Comparison of ENCODE assay signal across 17 cellular contexts in genomic region chr19:1936430-1936829, GRCh38. TPM values are rescaled to one million over a fixed set of nuclear protein-coding genes. Genes with fewer than 3 reads are reported as not detected.
DNase-seq lines count a peak whose midpoint lies in the region; ATAC-seq, FAIRE-seq and TF ChIP-seq lines count a peak whose summit lies in the region.
"Had no signal": no experiment of that assay in that cellular context is flagged by ENCODE, and none has a peak within 500 bp of the region (broad histone marks: within the 10 kb centered on the region; RNA-seq: fewer than 3 reads in every experiment).

No MANE protein-coding gene starts in this region.

- intact Hi-C loops in HepG2 (cut with micrococcal nuclease; ENCODE audit: unreplicated experiment) = no loop called here
- intact Hi-C loops in right lobe of liver (cut with DNase I) = no loop called here
- intact Hi-C loops in pancreas (cut with DNase I) = loop anchor here in 1 of 3 donors (10.0 kb wide), 1 partner anchor 128 kb away; no protein-coding TSS in a partner anchor

- in situ Hi-C loops in HepG2 (cut with HindIII; ENCODE audit: extremely low pct_ligation_motif_present, low pct_unique_long_range_greater_than_20kb) = loop anchor here (10.0 kb wide), 1 partner anchor 128 kb away; no protein-coding TSS in a partner anchor

- CTCF ChIA-PET in HepG2 (lab: Yijun Ruan, JAX; ENCODE audit: low intra/inter-chr PET ratio, low total read pairs) = no interaction called here

- H3K4me3 ChIP-seq in HepG2 (replicated peaks in 1 of 3; ENCODE audit: insufficient read depth in 1 of 3, low read depth in 2 of 3, low read length in 3 of 3) (0 out of 6 replicates have a peak overlapping the region, but pooled peaks of 1 of the 3 experiments have one; percentile 51), right lobe of liver (no peak overlapping the region), pancreas (no peak overlapping the region), GM23338 (no peak overlapping the region)
- H3K4me3 ChIP-seq: ascending aorta, coronary artery, gastroesophageal sphincter had no signal

- H3K4me1 Mint-ChIP-seq in glutamatergic neuron (ENCODE audit: low read depth, unreplicated experiment) = peaks cover 10% of the 10 kb centered on the region
- peaks cover 7% of the 10 kb centered on the region for H3K4me1 Mint-ChIP-seq in type B pancreatic cell (ENCODE audit: unreplicated experiment)
- H3K4me1 Mint-ChIP-seq in GM23338 = peaks cover 6% of the 10 kb centered on the region

- H3F3A ChIP-seq in GM23338 (replicated peaks; ENCODE audit: low read depth) = peaks cover 10% of the 10 kb centered on the region

- peak overlapping the region; percentile 16 for H3K27ac ChIP-seq in HepG2 (ENCODE audit: extremely low read length, insufficient read depth, low read length)
- no peak overlapping the region for H3K27ac ChIP-seq in right lobe of liver
- H3K27ac ChIP-seq in pancreas = no peak overlapping the region
- H3K27ac ChIP-seq in GM23338 (ENCODE audit: low read depth) = no peak overlapping the region
- H3K27ac ChIP-seq: ascending aorta, epithelial cell of prostate had no signal

- H3K4me3 Mint-ChIP-seq in glutamatergic neuron (ENCODE audit: unreplicated experiment) (no peak overlapping the region), type B pancreatic cell (no peak overlapping the region), GM23338 (no peak overlapping the region)
- H3K4me3 Mint-ChIP-seq: activated CD8-positive, alpha-beta memory T cell treated with anti-CD3 and anti-CD28 coated beads, Interleukin-2, amount 10 ng/mL, durations not matched to agents 7 days and 5 days had no signal

- TF ChIP-seq POLR2A in HepG2 (IDR thresholded peaks at IDR 0.05; ENCODE audit: insufficient read depth in 1 of 2, low read depth in 2 of 2, low read length in 2 of 2) (no peak), right lobe of liver (IDR thresholded peaks at IDR 0.05) (no peak)

- 58% methylated on average over 3 of the region's 3 CpGs for WGBS in HepG2 (ENCODE audit: low lambda C conversion rate)
- WGBS in right lobe of liver (ENCODE audit: insufficient coverage, low coverage, low lambda C conversion rate, missing lambda C conversion rate) = 96% methylated on average over 3 of the region's 3 CpGs
- WGBS in pancreas, 2 donors = 87 to 96% methylated on average over 3 of the region's 3 CpGs

- peaks cover 23% of the 10 kb centered on the region for H3K9me3 Mint-ChIP-seq in glutamatergic neuron (ENCODE audit: unreplicated experiment)
- H3K9me3 Mint-ChIP-seq in type B pancreatic cell = no peaks in the 10 kb centered on the region
- H3K9me3 Mint-ChIP-seq in GM23338 = peaks cover 18% of the 10 kb centered on the region

- TF ChIP-seq RAD21 in HepG2 (CRISPR knock-in tag; IDR thresholded peaks at IDR 0.05) = no peak

- H3K4me1 ChIP-seq in HepG2 (ENCODE audit: insufficient read depth, low read length) (peaks cover 38% of the 10 kb centered on the region), right lobe of liver (peaks cover 0 to 6% (median 2%) of the 10 kb centered on the region in 4 donors), pancreas (peaks cover 0 to 5% (median 0%) of the 10 kb centered on the region in 3 donors), GM23338 (ENCODE audit: insufficient read depth) (peaks cover 8% of the 10 kb centered on the region; the same call in 1 of the 2 replicates)

- H3K9me3 ChIP-seq in HepG2 (ENCODE audit: low read length) = no peaks in the 10 kb centered on the region; the same call in 1 of the 2 replicates
- no peaks in the 10 kb centered on the region for H3K9me3 ChIP-seq in right lobe of liver
- H3K9me3 ChIP-seq in pancreas = no peaks in the 10 kb centered on the region
- H3K9me3 ChIP-seq: ascending aorta, gastroesophageal sphincter had no signal

- no TSS peak for BruUV-seq in HepG2 (replicated peaks; lab: Mats Ljungman, UMichigan)

- ATAC-seq in HepG2 (no peak), right lobe of liver (no peak), pancreas (no peak), GM23338 (no peak)
- ATAC-seq: activated CD8-positive, alpha-beta memory T cell treated with anti-CD3 and anti-CD28 coated beads, Interleukin-2, amount 10 ng/mL, durations not matched to agents 7 days and 5 days; gastroesophageal sphincter had no signal

- TF ChIP-seq EP300 in HepG2 (IDR thresholded peaks at IDR 0.05; ENCODE audit: low read depth in 2 of 2, low read length in 2 of 2) (no peak), HepG2 (CRISPR knock-in tag; IDR thresholded peaks at IDR 0.05; ENCODE audit: borderline replicate concordance) (no peak)

- no peaks in the 10 kb centered on the region for H3K9me2 ChIP-seq in GM23338 (ENCODE audit: insufficient read depth)

- H3K36me3 Mint-ChIP-seq in glutamatergic neuron (ENCODE audit: unreplicated experiment) (peaks cover 8% of the 10 kb centered on the region), type B pancreatic cell (no peaks in the 10 kb centered on the region), GM23338 (ENCODE audit: low read depth) (peaks cover 7% of the 10 kb centered on the region; the same call in 2 of the 3 replicates)

- H3K27me3 ChIP-seq in HepG2 (ENCODE audit: control insufficient read depth in 1 of 2, insufficient read depth in 2 of 2, low read length in 2 of 2) (no peaks in the 10 kb centered on the region), right lobe of liver (no peaks in the 10 kb centered on the region), pancreas (no peaks in the 10 kb centered on the region), GM23338 (ENCODE audit: insufficient read depth) (peaks cover 3% of the 10 kb centered on the region; the same call in 1 of the 2 replicates)
- H3K27me3 ChIP-seq: ascending aorta, gastroesophageal sphincter had no signal

- peaks cover 24% of the 10 kb centered on the region for H3K27me3 Mint-ChIP-seq in glutamatergic neuron (ENCODE audit: unreplicated experiment)
- no peaks in the 10 kb centered on the region for H3K27me3 Mint-ChIP-seq in type B pancreatic cell
- H3K27me3 Mint-ChIP-seq in GM23338 (ENCODE audit: insufficient read depth, low read depth, poor library complexity) = peaks cover 24% of the 10 kb centered on the region
- H3K27me3 Mint-ChIP-seq: activated CD8-positive, alpha-beta memory T cell treated with anti-CD3 and anti-CD28 coated beads, Interleukin-2, amount 10 ng/mL, durations not matched to agents 7 days and 5 days had no signal

- H3K4me2 ChIP-seq in HepG2 (ENCODE audit: low read depth, low read length) (peak overlapping the region; percentile 57), GM23338 (no peak overlapping the region)

- H3K79me2 ChIP-seq in HepG2 (ENCODE audit: insufficient read depth, low read length) = no peaks in the 10 kb centered on the region
- no peaks in the 10 kb centered on the region for H3K79me2 ChIP-seq in GM23338 (replicated peaks; ENCODE audit: insufficient read depth)

- H3K9ac ChIP-seq in HepG2 (ENCODE audit: insufficient read depth, low read depth, low read length) = no peak overlapping the region

- POLR2A ChIA-PET in HepG2 (lab: Yijun Ruan, JAX) = interaction anchor here (0.6 to 1.4 kb wide), 3 partner anchors 39 to 358 kb away, joined by 3 read pairs; no protein-coding TSS in a partner anchor

- H4K20me1 ChIP-seq in HepG2 (ENCODE audit: insufficient read depth, low read length) = no peaks in the 10 kb centered on the region
- H4K20me1 ChIP-seq in GM23338 (replicated peaks; ENCODE audit: insufficient read depth) = no peaks in the 10 kb centered on the region; the same call in 1 of the 2 replicates

- DNase-seq in HepG2 (ENCODE audit: low spot score) = no peak
- DNase-seq in right lobe of liver = no peak
- DNase-seq in glutamatergic neuron = no peak
- DNase-seq in type B pancreatic cell (ENCODE audit: extremely low spot score, unreplicated experiment) = no peak
- no peak for DNase-seq in pancreas
- DNase-seq in GM23338 (ENCODE audit: low spot score) = no peak
- DNase-seq: ACHN; activated CD8-positive, alpha-beta memory T cell treated with anti-CD3 and anti-CD28 coated beads, Interleukin-2, amount 10 ng/mL, durations not matched to agents 7 days and 5 days; activated effector memory CD4-positive, alpha-beta T cell treated with Interleukin-2 at 50 U/mL for 16 hours; EL; NCI-H1694; NCI-H446; SW 1271 had no signal

- H3K36me3 ChIP-seq in HepG2 (replicated peaks in 1 of 2; ENCODE audit: control insufficient read depth in 1 of 2, insufficient read depth in 2 of 2, low read length in 2 of 2) = no peaks in the 10 kb centered on the region
- H3K36me3 ChIP-seq in right lobe of liver = no peaks in the 10 kb centered on the region
- H3K36me3 ChIP-seq in pancreas = no peaks in the 10 kb centered on the region
- H3K36me3 ChIP-seq in GM23338 (ENCODE audit: insufficient read depth) = no peaks in the 10 kb centered on the region
- H3K36me3 ChIP-seq: ascending aorta, gastroesophageal sphincter had no signal

- H3K27ac Mint-ChIP-seq in glutamatergic neuron (ENCODE audit: unreplicated experiment) = peak overlapping the region; percentile 36
- H3K27ac Mint-ChIP-seq in type B pancreatic cell = peak overlapping the region; percentile 50
- no peak overlapping the region; the same call in 1 of the 2 replicates for H3K27ac Mint-ChIP-seq in GM23338
- H3K27ac Mint-ChIP-seq: activated CD8-positive, alpha-beta memory T cell treated with anti-CD3 and anti-CD28 coated beads, Interleukin-2, amount 10 ng/mL, durations not matched to agents 7 days and 5 days had no signal

- TF ChIP-seq CTCF in HepG2 (CRISPR knock-in tag; IDR thresholded peaks at IDR 0.05) = no peak
- TF ChIP-seq CTCF in right lobe of liver (IDR thresholded peaks at IDR 0.05) = no peak
- TF ChIP-seq CTCF in glutamatergic neuron (IDR thresholded peaks at IDR 0.05; ENCODE audit: partially characterized antibody, unreplicated experiment) = no peak
- TF ChIP-seq CTCF in type B pancreatic cell (conservative IDR thresholded peaks at IDR 0.05) = no peak
- TF ChIP-seq CTCF in pancreas (IDR thresholded peaks at IDR 0.05) = no peak
- no peak for TF ChIP-seq CTCF in GM23338 (conservative IDR thresholded peaks at IDR 0.05; ENCODE audit: low read depth in 2 of 2)

- no peak overlapping the region for H2AFZ ChIP-seq in HepG2 (ENCODE audit: low read length)
- no peak overlapping the region for H2AFZ ChIP-seq in GM23338

- no peak for FAIRE-seq in HepG2 (lab: Jason Lieb, UNC)
- no peak for FAIRE-seq in pancreas (lab: Jason Lieb, UNC)

RNA-seq across cellular contexts. Expression of gene CSNK1G2, which starts 4.5 kb away (rescaled TPM):
- total RNA-seq in HepG2 (2016; rRNA removed; fragmentation: Illumina TruSeq; extraction: Trizol) (29.7 and 53.8 TPM in 2 replicates), right lobe of liver (10 to 100 TPM; 14.4 to 35.2 (median 22.6) TPM), glutamatergic neuron (ENCODE audit: unreplicated experiment) (104 TPM), type B pancreatic cell (ENCODE audit: low replicate concordance) (68.9 and 71.6 TPM in 2 replicates), pancreas (10 to 100 TPM; 20.7 to 33.0 (median 26.0) TPM)
- total RNA-seq in HepG2 (2016; cell fraction: cytosol; rRNA removed; fragmentation: Illumina TruSeq; extraction: Trizol; ENCODE audit: low read depth) = 40.6 and 41.0 TPM in 2 replicates
- 26.8 and 56.3 TPM in 2 replicates for total RNA-seq in HepG2 (2016; cell fraction: insoluble cytoplasmic fraction; rRNA removed; fragmentation: Illumina TruSeq; extraction: Trizol)
- total RNA-seq in HepG2 (2016; cell fraction: membrane; rRNA removed; fragmentation: Illumina TruSeq; extraction: Trizol) = 85.2 and 87.4 TPM in 2 replicates
- total RNA-seq in HepG2 (2016; cell fraction: nucleus; rRNA removed; fragmentation: Illumina TruSeq; extraction: Trizol) = 39.2 and 46.8 TPM in 2 replicates
- polyA plus RNA-seq in HepG2 (2011; rRNA removed) (72.5 and 88.4 TPM in 2 replicates), pancreas (10 to 100 TPM; 68.0 to 69.4 TPM), GM23338 (2016; fragmentation: Nextera tagmentation; extraction: Ambion mirVana) (39.6 and 55.9 TPM in 2 replicates)
- polyA plus RNA-seq in HepG2 (2011; cell fraction: cytosol; rRNA removed) = 33.8 and 56.1 TPM in 2 replicates
- 380 and 522 TPM in 2 replicates for polyA plus RNA-seq in HepG2 (2011; cell fraction: nucleus; rRNA removed)
- polyA plus RNA-seq in HepG2 (2012) = 38.6 and 40.4 TPM in 2 replicates
- 39.6 and 47.2 TPM in 2 replicates for polyA plus RNA-seq in HepG2 (2016; cell fraction: cytosol; fragmentation: Illumina TruSeq; extraction: Trizol; ENCODE audit: low read depth)
- polyA plus RNA-seq in HepG2 (2016; cell fraction: insoluble cytoplasmic fraction; fragmentation: Illumina TruSeq; extraction: Trizol; ENCODE audit: low read depth) = 36.1 and 45.7 TPM in 2 replicates
- 79.1 and 81.2 TPM in 2 replicates for polyA plus RNA-seq in HepG2 (2016; cell fraction: membrane; fragmentation: Illumina TruSeq; extraction: Trizol; ENCODE audit: low read depth)
- polyA plus RNA-seq in HepG2 (2016; cell fraction: nucleus; fragmentation: Illumina TruSeq; extraction: Trizol; ENCODE audit: insufficient read depth, low read depth) = 157 TPM in 2 replicates
- polyA minus RNA-seq in HepG2 (2011; rRNA and poly(A)+ RNA removed; ENCODE audit: low replicate concordance) = 51.2 and 83.6 TPM in 2 replicates
- 23.6 and 25.2 TPM in 2 replicates for polyA minus RNA-seq in HepG2 (2011; cell fraction: cytosol; rRNA and poly(A)+ RNA removed)
- polyA minus RNA-seq in HepG2 (2011; cell fraction: nucleus; rRNA and poly(A)+ RNA removed) = 18.2 and 21.2 TPM in 2 replicates
- 113 and 147 TPM in 2 replicates for total RNA-seq in GM23338 (2014; rRNA removed; shearing (Covaris generic))

RNA-seq across cellular contexts. Expression of gene ADAT3, which starts 31.2 kb away (rescaled TPM):
- total RNA-seq in HepG2 (2016; rRNA removed; fragmentation: Illumina TruSeq; extraction: Trizol) (2.0 and 3.5 TPM in 2 replicates), right lobe of liver (1 to 10 TPM; 1.8 to 5.3 (median 2.7) TPM), glutamatergic neuron (ENCODE audit: unreplicated experiment) (10.9 TPM), type B pancreatic cell (ENCODE audit: low replicate concordance) (12.1 and 13.9 TPM in 2 replicates), pancreas (1 to 10 TPM; 2.0 to 6.5 (median 4.5) TPM)
- 0.79 and 0.81 TPM in 2 replicates for total RNA-seq in HepG2 (2016; cell fraction: cytosol; rRNA removed; fragmentation: Illumina TruSeq; extraction: Trizol; ENCODE audit: low read depth)
- total RNA-seq in HepG2 (2016; cell fraction: insoluble cytoplasmic fraction; rRNA removed; fragmentation: Illumina TruSeq; extraction: Trizol) = 1.7 and 3.1 TPM in 2 replicates
- 1.7 and 2.1 TPM in 2 replicates for total RNA-seq in HepG2 (2016; cell fraction: membrane; rRNA removed; fragmentation: Illumina TruSeq; extraction: Trizol)
- total RNA-seq in HepG2 (2016; cell fraction: nucleus; rRNA removed; fragmentation: Illumina TruSeq; extraction: Trizol) = 1.5 and 1.9 TPM in 2 replicates
- polyA plus RNA-seq in HepG2 (2011; rRNA removed) (0.95 and 1.4 TPM in 2 replicates), pancreas (10 to 100 TPM in 1 of 2 donors, 1 to 10 TPM in 1; 5.2 to 10.1 TPM), GM23338 (2016; fragmentation: Nextera tagmentation; extraction: Ambion mirVana) (7.8 and 7.9 TPM in 2 replicates)
- 0.94 and 1.7 TPM in 2 replicates for polyA plus RNA-seq in HepG2 (2011; cell fraction: cytosol; rRNA removed)
- 6.4 and 7.8 TPM in 2 replicates for polyA plus RNA-seq in HepG2 (2011; cell fraction: nucleus; rRNA removed)
- polyA plus RNA-seq in HepG2 (2012) = 1.3 and 1.7 TPM in 2 replicates
- polyA plus RNA-seq in HepG2 (2016; cell fraction: cytosol; fragmentation: Illumina TruSeq; extraction: Trizol; ENCODE audit: low read depth) = 0.68 TPM in 2 replicates
- 2.8 and 3.5 TPM in 2 replicates for polyA plus RNA-seq in HepG2 (2016; cell fraction: insoluble cytoplasmic fraction; fragmentation: Illumina TruSeq; extraction: Trizol; ENCODE audit: low read depth)
- 1.1 and 1.4 TPM in 2 replicates for polyA plus RNA-seq in HepG2 (2016; cell fraction: membrane; fragmentation: Illumina TruSeq; extraction: Trizol; ENCODE audit: low read depth)
- polyA plus RNA-seq in HepG2 (2016; cell fraction: nucleus; fragmentation: Illumina TruSeq; extraction: Trizol; ENCODE audit: insufficient read depth, low read depth) = 5.0 and 6.1 TPM in 2 replicates
- polyA minus RNA-seq in HepG2 (2011; rRNA and poly(A)+ RNA removed; ENCODE audit: low replicate concordance) = 2.1 and 3.8 TPM in 2 replicates
- polyA minus RNA-seq in HepG2 (2011; cell fraction: cytosol; rRNA and poly(A)+ RNA removed) = 1.3 and 1.6 TPM in 2 replicates
- polyA minus RNA-seq in HepG2 (2011; cell fraction: nucleus; rRNA and poly(A)+ RNA removed) = 2.3 and 2.6 TPM in 2 replicates
- 10.6 and 12.4 TPM in 2 replicates for total RNA-seq in GM23338 (2014; rRNA removed; shearing (Covaris generic))

RNA-seq across cellular contexts. Expression of gene SCAMP4, which starts 31.2 kb away (rescaled TPM):
- total RNA-seq in HepG2 (2016; rRNA removed; fragmentation: Illumina TruSeq; extraction: Trizol) (10.8 and 13.7 TPM in 2 replicates), right lobe of liver (10 to 100 TPM; 22.1 to 60.6 (median 24.4) TPM), glutamatergic neuron (ENCODE audit: unreplicated experiment) (66.3 TPM), type B pancreatic cell (ENCODE audit: low replicate concordance) (76.9 and 90.6 TPM in 2 replicates), pancreas (10 to 100 TPM; 23.0 to 52.2 (median 30.7) TPM)
- total RNA-seq in HepG2 (2016; cell fraction: cytosol; rRNA removed; fragmentation: Illumina TruSeq; extraction: Trizol; ENCODE audit: low read depth) = 4.4 and 5.1 TPM in 2 replicates
- 9.1 and 12.6 TPM in 2 replicates for total RNA-seq in HepG2 (2016; cell fraction: insoluble cytoplasmic fraction; rRNA removed; fragmentation: Illumina TruSeq; extraction: Trizol)
- total RNA-seq in HepG2 (2016; cell fraction: membrane; rRNA removed; fragmentation: Illumina TruSeq; extraction: Trizol) = 10.1 and 10.7 TPM in 2 replicates
- total RNA-seq in HepG2 (2016; cell fraction: nucleus; rRNA removed; fragmentation: Illumina TruSeq; extraction: Trizol) = 24.2 and 31.8 TPM in 2 replicates
- polyA plus RNA-seq in HepG2 (2011; rRNA removed) (10.7 and 12.8 TPM in 2 replicates), pancreas (10 to 100 TPM; 40.8 to 49.3 TPM), GM23338 (2016; fragmentation: Nextera tagmentation; extraction: Ambion mirVana) (35.5 and 39.4 TPM in 2 replicates)
- 7.6 and 8.7 TPM in 2 replicates for polyA plus RNA-seq in HepG2 (2011; cell fraction: cytosol; rRNA removed)
- polyA plus RNA-seq in HepG2 (2011; cell fraction: nucleus; rRNA removed) = 43.5 and 55.3 TPM in 2 replicates
- polyA plus RNA-seq in HepG2 (2012) = 21.8 and 32.2 TPM in 2 replicates
- polyA plus RNA-seq in HepG2 (2016; cell fraction: cytosol; fragmentation: Illumina TruSeq; extraction: Trizol; ENCODE audit: low read depth) = 5.1 and 6.4 TPM in 2 replicates
- 10.3 and 13.4 TPM in 2 replicates for polyA plus RNA-seq in HepG2 (2016; cell fraction: insoluble cytoplasmic fraction; fragmentation: Illumina TruSeq; extraction: Trizol; ENCODE audit: low read depth)
- polyA plus RNA-seq in HepG2 (2016; cell fraction: membrane; fragmentation: Illumina TruSeq; extraction: Trizol; ENCODE audit: low read depth) = 11.5 and 11.6 TPM in 2 replicates
- polyA plus RNA-seq in HepG2 (2016; cell fraction: nucleus; fragmentation: Illumina TruSeq; extraction: Trizol; ENCODE audit: insufficient read depth, low read depth) = 69.4 and 71.5 TPM in 2 replicates
- 14.8 and 32.0 TPM in 2 replicates for polyA minus RNA-seq in HepG2 (2011; rRNA and poly(A)+ RNA removed; ENCODE audit: low replicate concordance)
- 35.3 TPM in 2 replicates for polyA minus RNA-seq in HepG2 (2011; cell fraction: cytosol; rRNA and poly(A)+ RNA removed)
- polyA minus RNA-seq in HepG2 (2011; cell fraction: nucleus; rRNA and poly(A)+ RNA removed) = 13.2 and 15.5 TPM in 2 replicates
- total RNA-seq in GM23338 (2014; rRNA removed; shearing (Covaris generic)) = 87.0 and 106 TPM in 2 replicates

RNA-seq across cellular contexts. Expression of gene ABHD17A, which starts 51.1 kb away (rescaled TPM):
- total RNA-seq in HepG2 (2016; rRNA removed; fragmentation: Illumina TruSeq; extraction: Trizol) (27.9 and 40.8 TPM in 2 replicates), right lobe of liver (10 to 100 TPM; 20.4 to 49.5 (median 23.5) TPM), glutamatergic neuron (ENCODE audit: unreplicated experiment) (75.1 TPM), type B pancreatic cell (ENCODE audit: low replicate concordance) (60.4 and 62.0 TPM in 2 replicates), pancreas (10 to 100 TPM; 21.1 to 30.8 (median 24.4) TPM)
- total RNA-seq in HepG2 (2016; cell fraction: cytosol; rRNA removed; fragmentation: Illumina TruSeq; extraction: Trizol; ENCODE audit: low read depth) = 52.2 and 64.4 TPM in 2 replicates
- total RNA-seq in HepG2 (2016; cell fraction: insoluble cytoplasmic fraction; rRNA removed; fragmentation: Illumina TruSeq; extraction: Trizol) = 24.0 and 37.3 TPM in 2 replicates
- total RNA-seq in HepG2 (2016; cell fraction: membrane; rRNA removed; fragmentation: Illumina TruSeq; extraction: Trizol) = 65.2 and 82.2 TPM in 2 replicates
- total RNA-seq in HepG2 (2016; cell fraction: nucleus; rRNA removed; fragmentation: Illumina TruSeq; extraction: Trizol) = 17.1 and 19.3 TPM in 2 replicates
- polyA plus RNA-seq in HepG2 (2011; rRNA removed) (27.7 and 44.6 TPM in 2 replicates), pancreas (10 to 100 TPM; 62.4 to 71.0 TPM), GM23338 (2016; fragmentation: Nextera tagmentation; extraction: Ambion mirVana) (34.2 and 37.1 TPM in 2 replicates)
- 25.9 and 53.1 TPM in 2 replicates for polyA plus RNA-seq in HepG2 (2011; cell fraction: cytosol; rRNA removed)
- 72.5 and 83.8 TPM in 2 replicates for polyA plus RNA-seq in HepG2 (2011; cell fraction: nucleus; rRNA removed)
- polyA plus RNA-seq in HepG2 (2012) = 11.9 and 16.2 TPM in 2 replicates
- polyA plus RNA-seq in HepG2 (2016; cell fraction: cytosol; fragmentation: Illumina TruSeq; extraction: Trizol; ENCODE audit: low read depth) = 51.0 and 62.5 TPM in 2 replicates
- polyA plus RNA-seq in HepG2 (2016; cell fraction: insoluble cytoplasmic fraction; fragmentation: Illumina TruSeq; extraction: Trizol; ENCODE audit: low read depth) = 25.3 and 27.0 TPM in 2 replicates
- 54.6 and 60.4 TPM in 2 replicates for polyA plus RNA-seq in HepG2 (2016; cell fraction: membrane; fragmentation: Illumina TruSeq; extraction: Trizol; ENCODE audit: low read depth)
- 38.7 and 42.0 TPM in 2 replicates for polyA plus RNA-seq in HepG2 (2016; cell fraction: nucleus; fragmentation: Illumina TruSeq; extraction: Trizol; ENCODE audit: insufficient read depth, low read depth)
- 15.0 and 50.9 TPM in 2 replicates for polyA minus RNA-seq in HepG2 (2011; rRNA and poly(A)+ RNA removed; ENCODE audit: low replicate concordance)
- polyA minus RNA-seq in HepG2 (2011; cell fraction: cytosol; rRNA and poly(A)+ RNA removed) = 17.2 and 18.0 TPM in 2 replicates
- 5.7 and 5.8 TPM in 2 replicates for polyA minus RNA-seq in HepG2 (2011; cell fraction: nucleus; rRNA and poly(A)+ RNA removed)
- total RNA-seq in GM23338 (2014; rRNA removed; shearing (Covaris generic)) = 68.8 and 99.9 TPM in 2 replicates
